ENCODE assay signal across 28 cellular contexts in the genomic region with DNA sequence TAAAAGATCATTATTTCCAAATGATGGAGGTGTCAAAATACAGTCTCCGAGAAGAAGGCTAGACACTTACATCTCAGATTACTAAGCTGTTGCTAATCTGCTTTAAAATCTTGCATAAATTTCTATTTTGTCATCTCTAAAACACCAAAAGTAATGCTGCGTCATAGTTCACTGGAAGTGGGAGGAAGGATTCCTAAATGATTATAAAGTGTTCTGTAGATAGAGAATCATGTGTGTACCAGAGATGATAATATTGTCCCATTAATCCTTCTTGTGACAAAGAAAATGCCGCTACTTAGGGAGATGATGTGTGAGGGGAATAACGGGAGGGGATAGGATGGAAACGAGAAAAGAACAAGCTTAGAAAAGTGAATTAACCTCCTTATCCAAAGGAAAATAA.
"Had no signal": no experiment of that assay in that cellular context is flagged by ENCODE, and none has a peak within 500 bp of the region (broad histone marks: within the 10 kb centered on the region; RNA-seq: fewer than 3 reads in every experiment).

No MANE protein-coding gene starts in this region.

- H3K27me3 Mint-ChIP-seq: naive thymus-derived CD8-positive, alpha-beta T cell; progenitor cell of endocrine pancreas; stimulated activated memory B cell treated with anti-CD40 and anti-IgM and Interleukin-4, amounts not matched to agents 10 μg/mL and 1 μg/mL and 100 μg/mL, for 72 hours had no signal

- H3K27ac Mint-ChIP-seq: immature natural killer cell; naive thymus-derived CD8-positive, alpha-beta T cell; nephron; progenitor cell of endocrine pancreas; stimulated activated memory B cell treated with anti-CD40 and anti-IgM and Interleukin-4, amounts not matched to agents 10 μg/mL and 1 μg/mL and 100 μg/mL, for 72 hours had no signal

- H3K4me1 Mint-ChIP-seq: immature natural killer cell; naive thymus-derived CD8-positive, alpha-beta T cell; nephron; neural crest cell; stimulated activated memory B cell treated with anti-CD40 and anti-IgM and Interleukin-4, amounts not matched to agents 10 μg/mL and 1 μg/mL and 100 μg/mL, for 72 hours had no signal

- H3K4me2 ChIP-seq: smooth muscle cell had no signal

- H3K27ac ChIP-seq: left lung, lower lobe of right lung, neutrophil, ovary, right atrium auricular region, right lobe of liver, stomach, testis, thyroid gland, transverse colon, upper lobe of left lung, vagina had no signal

- H3K9me3 Mint-ChIP-seq: nephron, neural crest cell had no signal

- H3K4me3 Mint-ChIP-seq: immature natural killer cell; naive thymus-derived CD8-positive, alpha-beta T cell; nephron; neural crest cell; stimulated activated memory B cell treated with anti-CD40 and anti-IgM and Interleukin-4, amounts not matched to agents 10 μg/mL and 1 μg/mL and 100 μg/mL, for 72 hours had no signal

- H3K9me3 ChIP-seq: left lung, lower lobe of right lung, neutrophil, ovary, right atrium auricular region, right lobe of liver, stomach, testis, thyroid gland, transverse colon, upper lobe of left lung, vagina had no signal

- H3K4me1 ChIP-seq: left lung, lower lobe of right lung, right atrium auricular region, right lobe of liver, stomach, testis, thyroid gland, transverse colon, upper lobe of left lung, vagina had no signal

- H3K4me3 ChIP-seq: left lung, lower lobe of right lung, ovary, right atrium auricular region, right lobe of liver, smooth muscle cell, stomach, testis, thyroid gland, transverse colon, upper lobe of left lung, vagina had no signal

- H3K36me3 ChIP-seq: left lung, lower lobe of right lung, neutrophil, ovary, right atrium auricular region, right lobe of liver, stomach, thyroid gland, transverse colon, upper lobe of left lung, vagina had no signal

- ATAC-seq: left colon; left lung; lower lobe of right lung; naive thymus-derived CD8-positive, alpha-beta T cell; right lobe of liver; stimulated activated memory B cell treated with anti-CD40 and anti-IgM and Interleukin-4, amounts not matched to agents 10 μg/mL and 1 μg/mL and 100 μg/mL, for 72 hours had no signal

- H3K36me3 Mint-ChIP-seq: immature natural killer cell; stimulated activated memory B cell treated with anti-CD40 and anti-IgM and Interleukin-4, amounts not matched to agents 10 μg/mL and 1 μg/mL and 100 μg/mL, for 72 hours had no signal

- H3K27me3 ChIP-seq: left lung, neutrophil, ovary, right atrium auricular region, right lobe of liver, stomach, testis, thyroid gland, transverse colon, upper lobe of left lung, vagina had no signal

- DNase-seq: immature natural killer cell; kidney; left colon; left lung; lower lobe of right lung; mammary epithelial cell; mesenchymal stem cell; naive thymus-derived CD8-positive, alpha-beta T cell; ovary; right lobe of liver; stimulated activated CD4-positive, alpha-beta T cell treated with anti-CD3 and anti-CD28 coated beads, Interleukin-1b, Interleukin-23, amount 100 ng/mL, for 48 hours; stimulated activated CD4-positive, alpha-beta T cell treated with anti-CD3 and anti-CD28 coated beads, Interleukin-2, amount 100 ng/mL, for 48 hours; stimulated activated CD4-positive, alpha-beta T cell treated with anti-CD3 and anti-CD28 coated beads, Interleukin-4, amount 100 ng/mL, for 4 hours; stimulated activated CD8-positive, alpha-beta memory T cell treated with anti-CD3 and anti-CD28 coated beads, Interleukin-4, amount 100 ng/mL, for 48 hours; stimulated activated naive CD4-positive, alpha-beta T cell treated with Interleukin-2 at 50 U/mL for 16 hours; stomach; testis; thyroid gland; transverse colon; upper lobe of left lung had no signal
